1 cellular context compared by ENCODE assay signal in genomic region chr2:142724186-142724585, GRCh38.
TF ChIP-seq lines count a peak whose summit lies in the region.

No MANE protein-coding gene starts in this region.

TF ChIP-seq in GM12878, 131 proteins besides CTCF, POLR2A, EP300 and RAD21:
- no peak for TF ChIP-seq HSF1 (IDR thresholded peaks at IDR 0.05; ENCODE audit: low read depth, low read length)
- TF ChIP-seq EED (IDR thresholded peaks at IDR 0.05; ENCODE audit: low read depth): no peak
- peak; percentile 42 for TF ChIP-seq RUNX3 (IDR thresholded peaks at IDR 0.05; ENCODE audit: low read length)
- TF ChIP-seq DPF2 (IDR thresholded peaks at IDR 0.05): no peak
- no peak for TF ChIP-seq YBX1 (IDR thresholded peaks at IDR 0.05)
- 0 out of 2 replicates have a peak, but pooled peaks have one; percentile 56 for TF ChIP-seq MEF2A (IDR thresholded peaks at IDR 0.05; ENCODE audit: insufficient read depth, low read depth, low read length)
- no peak for TF ChIP-seq JUNB (IDR thresholded peaks at IDR 0.05)
- no peak for TF ChIP-seq BCL3 (IDR thresholded peaks at IDR 0.05; ENCODE audit: borderline replicate concordance, insufficient read depth, low read depth, low read length, poor library complexity, severe bottlenecking)
- no peak for TF ChIP-seq RFX5 (IDR thresholded peaks at IDR 0.05; ENCODE audit: low read depth, low read length)
- no peak for TF ChIP-seq ATF7 (IDR thresholded peaks at IDR 0.05; ENCODE audit: low read depth)
- no peak for TF ChIP-seq PKNOX1 (IDR thresholded peaks at IDR 0.05)
- TF ChIP-seq HDGF (IDR thresholded peaks at IDR 0.05): no peak
- no peak for TF ChIP-seq MXI1 (IDR thresholded peaks at IDR 0.05; ENCODE audit: low read depth, low read length)
- no peak for TF ChIP-seq BCL11A (IDR thresholded peaks at IDR 0.05; ENCODE audit: low read depth, low read length)
